1 cellular context compared by ENCODE assay signal in the genomic region with DNA sequence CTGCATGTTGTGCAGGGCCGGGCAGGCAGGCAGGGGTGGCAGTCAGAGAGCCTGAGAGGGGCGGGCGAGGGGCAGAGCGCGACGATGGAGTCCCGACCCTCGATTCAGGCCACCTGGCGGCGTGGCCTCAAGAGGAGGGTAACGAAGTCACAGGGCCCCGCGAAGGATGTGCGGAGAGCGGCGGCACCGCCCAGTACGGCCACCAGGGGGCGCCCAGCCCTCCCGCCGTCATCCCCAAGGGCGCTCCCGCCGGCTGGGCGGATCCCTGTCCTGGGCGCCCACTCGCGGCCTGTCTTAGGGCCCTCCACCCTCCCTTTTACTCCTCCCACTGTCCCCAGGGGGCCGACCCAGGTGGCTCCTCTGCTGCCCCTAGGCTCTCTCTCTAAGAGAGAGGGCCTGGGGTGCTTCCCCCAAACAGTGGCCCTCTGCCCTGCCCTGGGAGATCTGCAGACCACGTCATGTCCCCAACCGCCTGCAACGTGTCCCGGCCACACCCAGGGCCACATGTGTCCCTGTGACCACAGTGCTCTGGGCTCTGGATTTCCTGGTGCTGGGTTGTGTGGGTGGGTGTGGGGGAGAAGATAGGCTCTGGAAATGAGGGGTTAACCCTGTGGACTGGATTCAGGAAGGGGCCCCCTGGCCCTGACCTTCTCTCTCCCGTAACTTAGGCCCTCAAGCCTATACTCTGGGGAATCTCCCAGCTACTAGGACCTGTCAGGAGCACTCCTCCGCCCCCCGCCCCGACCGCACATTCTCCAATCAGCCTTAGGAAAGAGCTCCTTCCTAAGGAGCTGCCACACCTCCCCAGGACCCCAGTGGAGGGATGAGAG.
A peak's percentile ranks its signal among the peaks of the same experiment; 100 is the strongest.
TF ChIP-seq lines count a peak whose summit lies in the region.

No MANE protein-coding gene starts in this region.

TF ChIP-seq in K562, 482 proteins besides CTCF, POLR2A, EP300 and RAD21 (continued from another document and continues in another):
- TF ChIP-seq CBX1 (IDR thresholded peaks at IDR 0.05; ENCODE audit: low read depth) (peak; percentile 21; the same call in 1 of the 2 replicates), GTF2A2 (tag; IDR thresholded peaks at IDR 0.05) (no peak), SETDB1 (IDR thresholded peaks at IDR 0.05; ENCODE audit: low read length) (no peak), KDM1A (IDR thresholded peaks at IDR 0.05) (peak in 1 of 2 experiments; percentile 57; a peak in 1 of 4 replicates), TAF1 (IDR thresholded peaks at IDR 0.05; ENCODE audit: control insufficient read depth, extremely low read depth, insufficient read depth, low read length, severe bottlenecking) (peak; percentile 59), ZNF347 (CRISPR knock-in tag; IDR thresholded peaks at IDR 0.05; ENCODE audit: low read depth) (no peak), ELF1 (tag; IDR thresholded peaks at IDR 0.05) (no peak; the same call in 1 of the 2 replicates), MCM2 (IDR thresholded peaks at IDR 0.05; ENCODE audit: low read depth) (no peak), FOXK2 (conservative IDR thresholded peaks at IDR 0.05 in 1 of 2, IDR thresholded peaks at IDR 0.05 in 1 of 2; ENCODE audit: low read depth in 2 of 2) (peak in 1 of 2 experiments; percentile 37; a peak in 1 of 4 replicates), XRCC5 (IDR thresholded peaks at IDR 0.05; ENCODE audit: low read depth, low read length) (peak; percentile 95), FIP1L1 (IDR thresholded peaks at IDR 0.05; ENCODE audit: low read depth, low read length, poor library complexity, severe bottlenecking) (peak; percentile 27), SRSF1 (IDR thresholded peaks at IDR 0.05; ENCODE audit: low read depth, low read length) (no peak), GABPB1 (CRISPR knock-in tag; IDR thresholded peaks at IDR 0.05) (peak; percentile 75), DMBX1 (CRISPR knock-in tag; IDR thresholded peaks at IDR 0.05; ENCODE audit: borderline replicate concordance) (peak; percentile 57; the same call in 1 of the 2 replicates), ELF4 (CRISPR knock-in tag; IDR thresholded peaks at IDR 0.05) (peak; percentile 71; the same call in 1 of the 2 replicates), PML (IDR thresholded peaks at IDR 0.05; ENCODE audit: low read length) (peak; percentile 37; the same call in 1 of the 2 replicates), ZNF408 (CRISPR knock-in tag; IDR thresholded peaks at IDR 0.05; ENCODE audit: low read depth) (no peak), JUND (IDR thresholded peaks at IDR 0.05; ENCODE audit: borderline replicate concordance, low read depth, low read length) (peak; percentile 70), JUND (tag; IDR thresholded peaks at IDR 0.05; ENCODE audit: borderline replicate concordance, low read depth, low read length) (no peak; the same call in 2 of the 3 replicates), PTTG1 (tag; IDR thresholded peaks at IDR 0.05; ENCODE audit: low read depth) (no peak), ZNF263 (CRISPR knock-in tag; IDR thresholded peaks at IDR 0.05; ENCODE audit: borderline replicate concordance) (peak; percentile 100), MTA2 (IDR thresholded peaks at IDR 0.05; ENCODE audit: low read depth) (no peak), SOX6 (IDR thresholded peaks at IDR 0.05) (peak; percentile 69), EWSR1 (IDR thresholded peaks at IDR 0.05; ENCODE audit: borderline replicate concordance, low read depth, partially characterized antibody) (no peak), RB1 (IDR thresholded peaks at IDR 0.05; ENCODE audit: low read depth) (peak; percentile 99), ZNF143 (CRISPR knock-in tag; IDR thresholded peaks at IDR 0.05) (no peak)
- TF ChIP-seq, protein P1, sequence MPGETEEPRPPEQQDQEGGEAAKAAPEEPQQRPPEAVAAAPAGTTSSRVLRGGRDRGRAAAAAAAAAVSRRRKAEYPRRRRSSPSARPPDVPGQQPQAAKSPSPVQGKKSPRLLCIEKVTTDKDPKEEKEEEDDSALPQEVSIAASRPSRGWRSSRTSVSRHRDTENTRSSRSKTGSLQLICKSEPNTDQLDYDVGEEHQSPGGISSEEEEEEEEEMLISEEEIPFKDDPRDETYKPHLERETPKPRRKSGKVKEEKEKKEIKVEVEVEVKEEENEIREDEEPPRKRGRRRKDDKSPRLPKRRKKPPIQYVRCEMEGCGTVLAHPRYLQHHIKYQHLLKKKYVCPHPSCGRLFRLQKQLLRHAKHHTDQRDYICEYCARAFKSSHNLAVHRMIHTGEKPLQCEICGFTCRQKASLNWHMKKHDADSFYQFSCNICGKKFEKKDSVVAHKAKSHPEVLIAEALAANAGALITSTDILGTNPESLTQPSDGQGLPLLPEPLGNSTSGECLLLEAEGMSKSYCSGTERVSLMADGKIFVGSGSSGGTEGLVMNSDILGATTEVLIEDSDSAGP (CRISPR knock-in tag; IDR thresholded peaks at IDR 0.05), result no peak
- TF ChIP-seq, protein P2, sequence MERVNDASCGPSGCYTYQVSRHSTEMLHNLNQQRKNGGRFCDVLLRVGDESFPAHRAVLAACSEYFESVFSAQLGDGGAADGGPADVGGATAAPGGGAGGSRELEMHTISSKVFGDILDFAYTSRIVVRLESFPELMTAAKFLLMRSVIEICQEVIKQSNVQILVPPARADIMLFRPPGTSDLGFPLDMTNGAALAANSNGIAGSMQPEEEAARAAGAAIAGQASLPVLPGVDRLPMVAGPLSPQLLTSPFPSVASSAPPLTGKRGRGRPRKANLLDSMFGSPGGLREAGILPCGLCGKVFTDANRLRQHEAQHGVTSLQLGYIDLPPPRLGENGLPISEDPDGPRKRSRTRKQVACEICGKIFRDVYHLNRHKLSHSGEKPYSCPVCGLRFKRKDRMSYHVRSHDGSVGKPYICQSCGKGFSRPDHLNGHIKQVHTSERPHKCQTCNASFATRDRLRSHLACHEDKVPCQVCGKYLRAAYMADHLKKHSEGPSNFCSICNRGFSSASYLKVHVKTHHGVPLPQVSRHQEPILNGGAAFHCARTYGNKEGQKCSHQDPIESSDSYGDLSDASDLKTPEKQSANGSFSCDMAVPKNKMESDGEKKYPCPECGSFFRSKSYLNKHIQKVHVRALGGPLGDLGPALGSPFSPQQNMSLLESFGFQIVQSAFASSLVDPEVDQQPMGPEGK (CRISPR knock-in tag; IDR thresholded peaks at IDR 0.05; ENCODE audit: borderline replicate concordance), result no peak
- TF ChIP-seq, protein P3, sequence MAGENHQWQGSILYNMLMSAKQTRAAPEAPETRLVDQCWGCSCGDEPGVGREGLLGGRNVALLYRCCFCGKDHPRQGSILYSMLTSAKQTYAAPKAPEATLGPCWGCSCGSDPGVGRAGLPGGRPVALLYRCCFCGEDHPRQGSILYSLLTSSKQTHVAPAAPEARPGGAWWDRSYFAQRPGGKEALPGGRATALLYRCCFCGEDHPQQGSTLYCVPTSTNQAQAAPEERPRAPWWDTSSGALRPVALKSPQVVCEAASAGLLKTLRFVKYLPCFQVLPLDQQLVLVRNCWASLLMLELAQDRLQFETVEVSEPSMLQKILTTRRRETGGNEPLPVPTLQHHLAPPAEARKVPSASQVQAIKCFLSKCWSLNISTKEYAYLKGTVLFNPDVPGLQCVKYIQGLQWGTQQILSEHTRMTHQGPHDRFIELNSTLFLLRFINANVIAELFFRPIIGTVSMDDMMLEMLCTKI (IDR thresholded peaks at IDR 0.05; ENCODE audit: partially characterized antibody), result no peak
- TF ChIP-seq, protein P4, sequence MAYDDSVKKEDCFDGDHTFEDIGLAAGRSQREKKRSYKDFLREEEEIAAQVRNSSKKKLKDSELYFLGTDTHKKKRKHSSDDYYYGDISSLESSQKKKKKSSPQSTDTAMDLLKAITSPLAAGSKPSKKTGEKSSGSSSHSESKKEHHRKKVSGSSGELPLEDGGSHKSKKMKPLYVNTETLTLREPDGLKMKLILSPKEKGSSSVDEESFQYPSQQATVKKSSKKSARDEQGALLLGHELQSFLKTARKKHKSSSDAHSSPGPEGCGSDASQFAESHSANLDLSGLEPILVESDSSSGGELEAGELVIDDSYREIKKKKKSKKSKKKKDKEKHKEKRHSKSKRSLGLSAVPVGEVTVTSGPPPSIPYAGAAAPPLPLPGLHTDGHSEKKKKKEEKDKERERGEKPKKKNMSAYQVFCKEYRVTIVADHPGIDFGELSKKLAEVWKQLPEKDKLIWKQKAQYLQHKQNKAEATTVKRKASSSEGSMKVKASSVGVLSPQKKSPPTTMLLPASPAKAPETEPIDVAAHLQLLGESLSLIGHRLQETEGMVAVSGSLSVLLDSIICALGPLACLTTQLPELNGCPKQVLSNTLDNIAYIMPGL (CRISPR knock-in tag; IDR thresholded peaks at IDR 0.05), result peak; percentile 57; the same call in 1 of the 2 replicates
- TF ChIP-seq, protein P5, sequence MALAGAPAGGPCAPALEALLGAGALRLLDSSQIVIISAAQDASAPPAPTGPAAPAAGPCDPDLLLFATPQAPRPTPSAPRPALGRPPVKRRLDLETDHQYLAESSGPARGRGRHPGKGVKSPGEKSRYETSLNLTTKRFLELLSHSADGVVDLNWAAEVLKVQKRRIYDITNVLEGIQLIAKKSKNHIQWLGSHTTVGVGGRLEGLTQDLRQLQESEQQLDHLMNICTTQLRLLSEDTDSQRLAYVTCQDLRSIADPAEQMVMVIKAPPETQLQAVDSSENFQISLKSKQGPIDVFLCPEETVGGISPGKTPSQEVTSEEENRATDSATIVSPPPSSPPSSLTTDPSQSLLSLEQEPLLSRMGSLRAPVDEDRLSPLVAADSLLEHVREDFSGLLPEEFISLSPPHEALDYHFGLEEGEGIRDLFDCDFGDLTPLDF (CRISPR knock-in tag; IDR thresholded peaks at IDR 0.05), result peak; percentile 60
- TF ChIP-seq, protein P6, sequence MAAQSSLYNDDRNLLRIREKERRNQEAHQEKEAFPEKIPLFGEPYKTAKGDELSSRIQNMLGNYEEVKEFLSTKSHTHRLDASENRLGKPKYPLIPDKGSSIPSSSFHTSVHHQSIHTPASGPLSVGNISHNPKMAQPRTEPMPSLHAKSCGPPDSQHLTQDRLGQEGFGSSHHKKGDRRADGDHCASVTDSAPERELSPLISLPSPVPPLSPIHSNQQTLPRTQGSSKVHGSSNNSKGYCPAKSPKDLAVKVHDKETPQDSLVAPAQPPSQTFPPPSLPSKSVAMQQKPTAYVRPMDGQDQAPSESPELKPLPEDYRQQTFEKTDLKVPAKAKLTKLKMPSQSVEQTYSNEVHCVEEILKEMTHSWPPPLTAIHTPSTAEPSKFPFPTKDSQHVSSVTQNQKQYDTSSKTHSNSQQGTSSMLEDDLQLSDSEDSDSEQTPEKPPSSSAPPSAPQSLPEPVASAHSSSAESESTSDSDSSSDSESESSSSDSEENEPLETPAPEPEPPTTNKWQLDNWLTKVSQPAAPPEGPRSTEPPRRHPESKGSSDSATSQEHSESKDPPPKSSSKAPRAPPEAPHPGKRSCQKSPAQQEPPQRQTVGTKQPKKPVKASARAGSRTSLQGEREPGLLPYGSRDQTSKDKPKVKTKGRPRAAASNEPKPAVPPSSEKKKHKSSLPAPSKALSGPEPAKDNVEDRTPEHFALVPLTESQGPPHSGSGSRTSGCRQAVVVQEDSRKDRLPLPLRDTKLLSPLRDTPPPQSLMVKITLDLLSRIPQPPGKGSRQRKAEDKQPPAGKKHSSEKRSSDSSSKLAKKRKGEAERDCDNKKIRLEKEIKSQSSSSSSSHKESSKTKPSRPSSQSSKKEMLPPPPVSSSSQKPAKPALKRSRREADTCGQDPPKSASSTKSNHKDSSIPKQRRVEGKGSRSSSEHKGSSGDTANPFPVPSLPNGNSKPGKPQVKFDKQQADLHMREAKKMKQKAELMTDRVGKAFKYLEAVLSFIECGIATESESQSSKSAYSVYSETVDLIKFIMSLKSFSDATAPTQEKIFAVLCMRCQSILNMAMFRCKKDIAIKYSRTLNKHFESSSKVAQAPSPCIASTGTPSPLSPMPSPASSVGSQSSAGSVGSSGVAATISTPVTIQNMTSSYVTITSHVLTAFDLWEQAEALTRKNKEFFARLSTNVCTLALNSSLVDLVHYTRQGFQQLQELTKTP (IDR thresholded peaks at IDR 0.05; ENCODE audit: low read depth in 1 of 2, partially characterized antibody in 2 of 2), result peak; percentile 20 to 57
- TF ChIP-seq, protein P7, sequence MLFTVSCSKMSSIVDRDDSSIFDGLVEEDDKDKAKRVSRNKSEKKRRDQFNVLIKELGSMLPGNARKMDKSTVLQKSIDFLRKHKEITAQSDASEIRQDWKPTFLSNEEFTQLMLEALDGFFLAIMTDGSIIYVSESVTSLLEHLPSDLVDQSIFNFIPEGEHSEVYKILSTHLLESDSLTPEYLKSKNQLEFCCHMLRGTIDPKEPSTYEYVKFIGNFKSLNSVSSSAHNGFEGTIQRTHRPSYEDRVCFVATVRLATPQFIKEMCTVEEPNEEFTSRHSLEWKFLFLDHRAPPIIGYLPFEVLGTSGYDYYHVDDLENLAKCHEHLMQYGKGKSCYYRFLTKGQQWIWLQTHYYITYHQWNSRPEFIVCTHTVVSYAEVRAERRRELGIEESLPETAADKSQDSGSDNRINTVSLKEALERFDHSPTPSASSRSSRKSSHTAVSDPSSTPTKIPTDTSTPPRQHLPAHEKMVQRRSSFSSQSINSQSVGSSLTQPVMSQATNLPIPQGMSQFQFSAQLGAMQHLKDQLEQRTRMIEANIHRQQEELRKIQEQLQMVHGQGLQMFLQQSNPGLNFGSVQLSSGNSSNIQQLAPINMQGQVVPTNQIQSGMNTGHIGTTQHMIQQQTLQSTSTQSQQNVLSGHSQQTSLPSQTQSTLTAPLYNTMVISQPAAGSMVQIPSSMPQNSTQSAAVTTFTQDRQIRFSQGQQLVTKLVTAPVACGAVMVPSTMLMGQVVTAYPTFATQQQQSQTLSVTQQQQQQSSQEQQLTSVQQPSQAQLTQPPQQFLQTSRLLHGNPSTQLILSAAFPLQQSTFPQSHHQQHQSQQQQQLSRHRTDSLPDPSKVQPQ (CRISPR knock-in tag; IDR thresholded peaks at IDR 0.05; ENCODE audit: borderline replicate concordance), result peak; percentile 69; the same call in 1 of the 2 replicates
- TF ChIP-seq, protein P8, sequence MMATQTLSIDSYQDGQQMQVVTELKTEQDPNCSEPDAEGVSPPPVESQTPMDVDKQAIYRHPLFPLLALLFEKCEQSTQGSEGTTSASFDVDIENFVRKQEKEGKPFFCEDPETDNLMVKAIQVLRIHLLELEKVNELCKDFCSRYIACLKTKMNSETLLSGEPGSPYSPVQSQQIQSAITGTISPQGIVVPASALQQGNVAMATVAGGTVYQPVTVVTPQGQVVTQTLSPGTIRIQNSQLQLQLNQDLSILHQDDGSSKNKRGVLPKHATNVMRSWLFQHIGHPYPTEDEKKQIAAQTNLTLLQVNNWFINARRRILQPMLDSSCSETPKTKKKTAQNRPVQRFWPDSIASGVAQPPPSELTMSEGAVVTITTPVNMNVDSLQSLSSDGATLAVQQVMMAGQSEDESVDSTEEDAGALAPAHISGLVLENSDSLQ (IDR thresholded peaks at IDR 0.05), result peak; percentile 25; the same call in 1 of the 2 replicates
- TF ChIP-seq, protein P9, sequence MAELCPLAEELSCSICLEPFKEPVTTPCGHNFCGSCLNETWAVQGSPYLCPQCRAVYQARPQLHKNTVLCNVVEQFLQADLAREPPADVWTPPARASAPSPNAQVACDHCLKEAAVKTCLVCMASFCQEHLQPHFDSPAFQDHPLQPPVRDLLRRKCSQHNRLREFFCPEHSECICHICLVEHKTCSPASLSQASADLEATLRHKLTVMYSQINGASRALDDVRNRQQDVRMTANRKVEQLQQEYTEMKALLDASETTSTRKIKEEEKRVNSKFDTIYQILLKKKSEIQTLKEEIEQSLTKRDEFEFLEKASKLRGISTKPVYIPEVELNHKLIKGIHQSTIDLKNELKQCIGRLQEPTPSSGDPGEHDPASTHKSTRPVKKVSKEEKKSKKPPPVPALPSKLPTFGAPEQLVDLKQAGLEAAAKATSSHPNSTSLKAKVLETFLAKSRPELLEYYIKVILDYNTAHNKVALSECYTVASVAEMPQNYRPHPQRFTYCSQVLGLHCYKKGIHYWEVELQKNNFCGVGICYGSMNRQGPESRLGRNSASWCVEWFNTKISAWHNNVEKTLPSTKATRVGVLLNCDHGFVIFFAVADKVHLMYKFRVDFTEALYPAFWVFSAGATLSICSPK (IDR thresholded peaks at IDR 0.05; ENCODE audit: borderline replicate concordance), result no peak
